In genomic region chr17:80773243-80773991, GRCh38 we compare ENCODE assay signal across 8 cellular contexts.
DNase-seq lines count a peak whose midpoint lies in the region; ATAC-seq lines count a peak whose summit lies in the region.

No MANE protein-coding gene starts in this region.

- H3K36me3 ChIP-seq in stomach smooth muscle (ENCODE audit: control insufficient read depth in 2 of 2, insufficient read depth in 2 of 2, low read length in 2 of 2): peaks cover 0 to 2% of the 10 kb centered on the region in 2 donors

- CTCF ChIA-PET in activated CD4-positive, alpha-beta T cell treated with anti-CD3 and anti-CD28 coated beads for 36 hours (lab: Charles Lee): interaction anchor here (0.6 to 1.6 kb wide), 5 partner anchors 8 to 198 kb away, joined by 3 to 4 read pairs (median 3); no protein-coding TSS in a partner anchor

- H3K9ac ChIP-seq in stomach smooth muscle (ENCODE audit: low read length in 2 of 2): peak overlapping the region; percentile 55 to 57

- H3K4me1 Mint-ChIP-seq in activated CD4-positive, alpha-beta T cell treated with anti-CD3 and anti-CD28 coated beads for 36 hours: peaks cover 73% of the 10 kb centered on the region
- peaks cover 33% of the 10 kb centered on the region for H3K4me1 Mint-ChIP-seq in T-helper 17 cell

- H3K27me3 Mint-ChIP-seq in activated CD4-positive, alpha-beta T cell treated with anti-CD3 and anti-CD28 coated beads for 36 hours: no peaks in the 10 kb centered on the region
- H3K27me3 Mint-ChIP-seq in T-helper 17 cell: no peaks in the 10 kb centered on the region

- H3K27me3 ChIP-seq in stomach smooth muscle (ENCODE audit: control insufficient read depth in 1 of 2, insufficient read depth in 2 of 2, low read length in 2 of 2): no peaks in the 10 kb centered on the region

- no peak for DNase-seq in activated CD4-positive, alpha-beta T cell treated with anti-CD3 and anti-CD28 coated beads for 36 hours
- no peak for DNase-seq in activated CD4-positive, alpha-beta T cell treated with anti-CD3 and anti-CD28 coated beads, Interleukin-2, amount 50 U/mL, for 1 hour
- no peak for DNase-seq in T-helper 17 cell
- no peak for DNase-seq in left cardiac atrium
- no peak for DNase-seq in NCI-H226

- H3K4me3 ChIP-seq in stomach smooth muscle (ENCODE audit: low read length in 2 of 2): no peak overlapping the region

- intact Hi-C loops in activated CD4-positive, alpha-beta T cell treated with anti-CD3 and anti-CD28 coated beads for 36 hours (cut with DNase I, micrococcal nuclease): no loop called here
- intact Hi-C loops in left cardiac atrium (cut with DNase I): no loop called here

- peaks cover 37% of the 10 kb centered on the region for H3K36me3 Mint-ChIP-seq in activated CD4-positive, alpha-beta T cell treated with anti-CD3 and anti-CD28 coated beads for 36 hours (ENCODE audit: low read depth)
- peaks cover 9% of the 10 kb centered on the region for H3K36me3 Mint-ChIP-seq in T-helper 17 cell (ENCODE audit: low read depth)

- peak overlapping the region; percentile 89 for H3K27ac ChIP-seq in stomach smooth muscle (ENCODE audit: low read length)

- H3K4me1 ChIP-seq in stomach smooth muscle (ENCODE audit: control insufficient read depth, insufficient read depth, low read length): peaks cover 29% of the 10 kb centered on the region

- H3K27ac Mint-ChIP-seq in activated CD4-positive, alpha-beta T cell treated with anti-CD3 and anti-CD28 coated beads for 36 hours: peak overlapping the region; percentile 93
- H3K27ac Mint-ChIP-seq in T-helper 17 cell: peak overlapping the region; percentile 83

- POLR2A ChIA-PET in activated CD4-positive, alpha-beta T cell treated with anti-CD3 and anti-CD28 coated beads for 36 hours (lab: Charles Lee): interaction anchor here (0.8 kb wide), 1 partner anchor 12 kb away, joined by 3 read pairs; no protein-coding TSS in a partner anchor

- no peaks in the 10 kb centered on the region for H3K9me3 ChIP-seq in T-helper 17 cell (ENCODE audit: control insufficient read depth, low read length, poor library complexity, severe bottlenecking)
- no peaks in the 10 kb centered on the region for H3K9me3 ChIP-seq in stomach smooth muscle (ENCODE audit: control insufficient read depth in 2 of 2, low read length in 2 of 2)

- H3K4me3 Mint-ChIP-seq in activated CD4-positive, alpha-beta T cell treated with anti-CD3 and anti-CD28 coated beads for 36 hours: no peak overlapping the region
- H3K4me3 Mint-ChIP-seq in T-helper 17 cell: no peak overlapping the region

- no peaks in the 10 kb centered on the region for H3K9me3 Mint-ChIP-seq in activated CD4-positive, alpha-beta T cell treated with anti-CD3 and anti-CD28 coated beads for 36 hours (ENCODE audit: low read depth)

- ATAC-seq in activated CD4-positive, alpha-beta T cell treated with anti-CD3 and anti-CD28 coated beads for 36 hours: peak; percentile 13
- ATAC-seq in T-helper 17 cell (no peak), left cardiac atrium (peak; percentile 54 to 73), GM21381 (IDR thresholded peaks at IDR 0.05; ENCODE audit: unreplicated experiment) (no peak), GM18907 (IDR thresholded peaks at IDR 0.05; ENCODE audit: unreplicated experiment) (no peak)

Comparison
In these comparisons a context has a peak if more than half of its experiments do, and no peak if none do; other contexts are left out.
1. ATAC-seq: peak in activated CD4-positive, alpha-beta T cell treated with anti-CD3 and anti-CD28 coated beads for 36 hours (single experiment) and left cardiac atrium (2 of 2); none in T-helper 17 cell (single experiment), GM21381 (single experiment) and GM18907 (single experiment).